Comparison of ENCODE assay signal across 8 cellular contexts in the genomic region with DNA sequence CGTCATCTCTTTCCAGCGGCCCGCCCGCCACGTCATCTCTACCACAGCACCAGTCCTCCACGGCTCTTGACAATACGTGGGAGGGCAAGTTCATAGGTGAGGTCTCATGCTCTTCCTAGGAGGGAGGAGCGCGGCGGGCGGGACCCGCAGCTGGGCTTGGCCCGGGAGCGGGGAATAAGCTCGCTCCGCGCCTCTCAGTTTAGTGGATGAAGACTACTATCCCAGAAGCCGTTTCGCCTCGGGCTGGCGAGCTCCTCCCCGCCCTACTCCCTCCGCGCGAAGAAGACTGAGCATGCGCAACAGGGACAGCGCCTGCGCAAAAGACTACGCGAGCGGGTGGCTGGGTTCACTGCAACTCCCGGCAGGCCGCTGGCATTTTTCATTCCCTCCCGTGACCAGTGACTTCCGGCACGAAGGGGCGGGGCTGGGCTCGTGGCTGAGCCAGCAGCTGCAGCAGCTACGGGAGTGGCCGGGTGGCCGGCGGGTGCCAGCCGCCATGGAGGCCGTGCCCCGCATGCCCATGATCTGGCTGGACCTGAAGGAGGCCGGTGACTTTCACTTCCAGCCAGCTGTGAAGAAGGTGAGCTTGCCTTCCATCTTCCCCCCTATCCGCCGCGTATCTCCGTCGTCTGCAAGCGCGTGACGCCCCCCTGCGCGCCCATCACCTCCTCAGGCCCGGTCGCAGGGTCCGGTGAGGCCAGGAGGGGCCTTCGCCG. TPM values are rescaled to one million over a fixed set of nuclear protein-coding genes. Genes with fewer than 3 reads are reported as not detected.
A peak's percentile ranks its signal among the peaks of the same experiment; 100 is the strongest.
DNase-seq lines count a peak whose midpoint lies in the region; ATAC-seq, FAIRE-seq and TF ChIP-seq lines count a peak whose summit lies in the region.

A gene with protein sequence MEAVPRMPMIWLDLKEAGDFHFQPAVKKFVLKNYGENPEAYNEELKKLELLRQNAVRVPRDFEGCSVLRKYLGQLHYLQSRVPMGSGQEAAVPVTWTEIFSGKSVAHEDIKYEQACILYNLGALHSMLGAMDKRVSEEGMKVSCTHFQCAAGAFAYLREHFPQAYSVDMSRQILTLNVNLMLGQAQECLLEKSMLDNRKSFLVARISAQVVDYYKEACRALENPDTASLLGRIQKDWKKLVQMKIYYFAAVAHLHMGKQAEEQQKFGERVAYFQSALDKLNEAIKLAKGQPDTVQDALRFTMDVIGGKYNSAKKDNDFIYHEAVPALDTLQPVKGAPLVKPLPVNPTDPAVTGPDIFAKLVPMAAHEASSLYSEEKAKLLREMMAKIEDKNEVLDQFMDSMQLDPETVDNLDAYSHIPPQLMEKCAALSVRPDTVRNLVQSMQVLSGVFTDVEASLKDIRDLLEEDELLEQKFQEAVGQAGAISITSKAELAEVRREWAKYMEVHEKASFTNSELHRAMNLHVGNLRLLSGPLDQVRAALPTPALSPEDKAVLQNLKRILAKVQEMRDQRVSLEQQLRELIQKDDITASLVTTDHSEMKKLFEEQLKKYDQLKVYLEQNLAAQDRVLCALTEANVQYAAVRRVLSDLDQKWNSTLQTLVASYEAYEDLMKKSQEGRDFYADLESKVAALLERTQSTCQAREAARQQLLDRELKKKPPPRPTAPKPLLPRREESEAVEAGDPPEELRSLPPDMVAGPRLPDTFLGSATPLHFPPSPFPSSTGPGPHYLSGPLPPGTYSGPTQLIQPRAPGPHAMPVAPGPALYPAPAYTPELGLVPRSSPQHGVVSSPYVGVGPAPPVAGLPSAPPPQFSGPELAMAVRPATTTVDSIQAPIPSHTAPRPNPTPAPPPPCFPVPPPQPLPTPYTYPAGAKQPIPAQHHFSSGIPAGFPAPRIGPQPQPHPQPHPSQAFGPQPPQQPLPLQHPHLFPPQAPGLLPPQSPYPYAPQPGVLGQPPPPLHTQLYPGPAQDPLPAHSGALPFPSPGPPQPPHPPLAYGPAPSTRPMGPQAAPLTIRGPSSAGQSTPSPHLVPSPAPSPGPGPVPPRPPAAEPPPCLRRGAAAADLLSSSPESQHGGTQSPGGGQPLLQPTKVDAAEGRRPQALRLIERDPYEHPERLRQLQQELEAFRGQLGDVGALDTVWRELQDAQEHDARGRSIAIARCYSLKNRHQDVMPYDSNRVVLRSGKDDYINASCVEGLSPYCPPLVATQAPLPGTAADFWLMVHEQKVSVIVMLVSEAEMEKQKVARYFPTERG (N-terminal part only) (plus strand): TSS at position 421 of the 716 bp plus-strand sequence. CDS start 76 bp downstream, at position 497.

- TF ChIP-seq POLR2A in GM18505 (IDR thresholded peaks at IDR 0.05; ENCODE audit: borderline replicate concordance, extremely low read depth, insufficient read depth, insufficient read length) (peak; percentile 96), vagina (IDR thresholded peaks at IDR 0.05) (peak; percentile 12 to 68)

- H3K27ac ChIP-seq in astrocyte (ENCODE audit: low read depth, low read length) (peak within 1 kb of the TSS; percentile 92), right cardiac atrium (ENCODE audit: low read length) (peak within 1 kb of the TSS; percentile 69), vagina (peak within 1 kb of the TSS; percentile 98)

- WGBS in right cardiac atrium: under 1% methylated on average over 61 of the region's 61 CpGs

- H3K36me3 ChIP-seq in astrocyte (ENCODE audit: insufficient read depth, low read length) (no peaks in the 10 kb centered on the region), vagina (no peaks in the 10 kb centered on the region)

- H3K27me3 Mint-ChIP-seq in astrocyte (ENCODE audit: low read depth, unreplicated experiment): no peaks in the 10 kb centered on the region

- H3K36me3 Mint-ChIP-seq in astrocyte (ENCODE audit: low read depth, unreplicated experiment): peaks cover 3% of the 10 kb centered on the region

- no peaks in the 10 kb centered on the region for H3K27me3 ChIP-seq in astrocyte (ENCODE audit: insufficient read depth, low read length)
- no peaks in the 10 kb centered on the region for H3K27me3 ChIP-seq in right cardiac atrium (ENCODE audit: control insufficient read depth, insufficient read depth)
- H3K27me3 ChIP-seq in vagina: no peaks in the 10 kb centered on the region

- DNase-seq in NCI-H2029 (lab: John Stamatoyannopoulos, UW): peak; percentile 99
- peak; percentile 97 for DNase-seq in T-helper 22 cell (ENCODE audit: low read depth)
- DNase-seq in astrocyte (ENCODE audit: low read depth): peak; percentile 95
- DNase-seq in right cardiac atrium: peak; percentile 99 to 100 (median 99)
- peak; percentile 99 for DNase-seq in putamen (ENCODE audit: low spot score)
- DNase-seq in vagina (ENCODE audit: extremely low spot score in 2 of 2): peak; percentile 98 to 99

- H3K4me1 Mint-ChIP-seq in astrocyte (ENCODE audit: low read depth, unreplicated experiment): peaks cover 13% of the 10 kb centered on the region

- TF ChIP-seq CTCF in astrocyte (IDR thresholded peaks at IDR 0.05; ENCODE audit: insufficient read depth, low read depth, low read length) (no peak), vagina (IDR thresholded peaks at IDR 0.05) (no peak)

- peak within 1 kb of the TSS; percentile 100 for H3K4me3 Mint-ChIP-seq in astrocyte (ENCODE audit: unreplicated experiment)

- H4K20me1 ChIP-seq in astrocyte (ENCODE audit: insufficient read depth, low read length): peaks cover 38% of the 10 kb centered on the region

- peaks cover 63% of the 10 kb centered on the region for H3K79me2 ChIP-seq in astrocyte (ENCODE audit: insufficient read depth, low read length)

- ATAC-seq in GM18505 (IDR thresholded peaks at IDR 0.05; ENCODE audit: unreplicated experiment): peak; percentile 70
- ATAC-seq in HG02973 (IDR thresholded peaks at IDR 0.05; ENCODE audit: unreplicated experiment): peak; percentile 68
- ATAC-seq in right cardiac atrium: peak; percentile 93 to 95

- FAIRE-seq in astrocyte (lab: Jason Lieb, UNC): no peak

- H3K4me3 ChIP-seq in astrocyte (ENCODE audit: insufficient read depth, low read depth, low read length) (peak within 1 kb of the TSS; percentile 91), right cardiac atrium (ENCODE audit: low read length) (peak within 1 kb of the TSS; percentile 71), vagina (peak within 1 kb of the TSS; percentile 99)

- intact Hi-C loops in right cardiac atrium (cut with DNase I) (no loop called here), vagina (cut with DNase I) (no loop called here)

- H3K4me1 ChIP-seq in astrocyte (ENCODE audit: insufficient read depth, low read length) (peaks cover 13% of the 10 kb centered on the region), right cardiac atrium (ENCODE audit: control insufficient read depth, insufficient read depth, low read length) (peaks cover 2% of the 10 kb centered on the region), vagina (peaks cover 48% of the 10 kb centered on the region)

- H3K9me3 Mint-ChIP-seq in astrocyte (ENCODE audit: unreplicated experiment): no peaks in the 10 kb centered on the region

- H3K4me2 ChIP-seq in astrocyte (ENCODE audit: low read length): peak within 1 kb of the TSS; percentile 93

- H2AFZ ChIP-seq in astrocyte (ENCODE audit: low read depth, low read length): peak within 1 kb of the TSS; percentile 80

- H3K27ac Mint-ChIP-seq in astrocyte (ENCODE audit: unreplicated experiment): peak within 1 kb of the TSS; percentile 100

- H3K9me3 ChIP-seq in astrocyte (ENCODE audit: insufficient read depth, low read depth, low read length) (no peaks in the 10 kb centered on the region), right cardiac atrium (ENCODE audit: control insufficient read depth, low read length) (no peaks in the 10 kb centered on the region), vagina (no peaks in the 10 kb centered on the region)

- peak within 1 kb of the TSS; percentile 96 for H3K9ac ChIP-seq in astrocyte (ENCODE audit: low read length)

RNA-seq across cellular contexts. Expression of the gene that starts here (rescaled TPM):
- 40.3 and 40.4 TPM in 2 replicates for total RNA-seq in astrocyte
- 10 to 100 TPM; 17.7 to 23.0 (median 18.0) TPM for total RNA-seq in right cardiac atrium
- 14.1 TPM for polyA plus RNA-seq in right cardiac atrium
- total RNA-seq in vagina: 30.2 TPM

Comparison
In these comparisons a context has a peak if more than half of its experiments do, and no peak if none do; other contexts are left out.
1. Peak in every context shown above with its lines: DNase-seq, ATAC-seq, H3K4me3 ChIP-seq and H3K27ac ChIP-seq.